2 cellular contexts compared by ENCODE assay signal in genomic region chr21:34335316-34335715, GRCh38.
TF ChIP-seq lines count a peak whose summit lies in the region.

No MANE protein-coding gene starts in this region.

TF ChIP-seq in IMR-90, 13 proteins besides CTCF, POLR2A, EP300 and RAD21 (continued from another document):
- no peak for TF ChIP-seq NFE2L2 (IDR thresholded peaks at IDR 0.05; ENCODE audit: low read depth, low read length)
- no peak for TF ChIP-seq MAFK (IDR thresholded peaks at IDR 0.05; ENCODE audit: low read depth, low read length)
- no peak for TF ChIP-seq CHD1 (IDR thresholded peaks at IDR 0.05; ENCODE audit: low read depth, low read length)
- no peak for TF ChIP-seq ELK1 (IDR thresholded peaks at IDR 0.05; ENCODE audit: borderline replicate concordance, low read depth, low read length)
- TF ChIP-seq MAZ (IDR thresholded peaks at IDR 0.05; ENCODE audit: borderline replicate concordance, low read depth, low read length): no peak
TF ChIP-seq in IMR-90: peak in this region for 0.

TF ChIP-seq in SK-N-SH treated with all-trans-retinoic acid at 6 μM for 48 hours, 23 proteins besides CTCF, POLR2A, EP300 and RAD21 (continued from another document):
- TF ChIP-seq ZFP30 (CRISPR knock-in tag; IDR thresholded peaks at IDR 0.05) (no peak), ARNTL (CRISPR knock-in tag; IDR thresholded peaks at IDR 0.05; ENCODE audit: borderline replicate concordance, low read depth) (no peak), OSR1 (CRISPR knock-in tag; IDR thresholded peaks at IDR 0.05) (no peak), ZNF70 (CRISPR knock-in tag; IDR thresholded peaks at IDR 0.05) (no peak), POU6F1 (CRISPR knock-in tag; IDR thresholded peaks at IDR 0.05; ENCODE audit: borderline replicate concordance, low read depth) (no peak), BACH2 (CRISPR knock-in tag; IDR thresholded peaks at IDR 0.05; ENCODE audit: borderline replicate concordance) (no peak), ZNF565 (CRISPR knock-in tag; conservative IDR thresholded peaks at IDR 0.05; ENCODE audit: low read depth) (no peak), CSDC2 (CRISPR knock-in tag; IDR thresholded peaks at IDR 0.05) (no peak), PATZ1 (CRISPR knock-in tag; IDR thresholded peaks at IDR 0.05; ENCODE audit: borderline replicate concordance) (no peak)
